ENCODE assay signal across 8 cellular contexts in genomic region chr2:42859006-42859552, GRCh38.
A peak's percentile ranks its signal among the peaks of the same experiment; 100 is the strongest.
DNase-seq lines count a peak whose midpoint lies in the region; ATAC-seq and TF ChIP-seq lines count a peak whose summit lies in the region.

No MANE protein-coding gene starts in this region.

- CTCF ChIA-PET in Panc1 (lab: Charles Lee), result interaction anchor here (1.4 kb wide), 1 partner anchor 370 kb away, joined by 9 read pairs; no protein-coding TSS in a partner anchor

- POLR2A ChIA-PET in Panc1 (lab: Charles Lee), result no interaction called here

- no peak overlapping the region for H3K27ac ChIP-seq in Panc1 (ENCODE audit: low read length)

- peak; percentile 4 for DNase-seq in DMS153 (lab: John Stamatoyannopoulos, UW)
- DNase-seq in HUDEP-2 (lab: John Stamatoyannopoulos, UW; ENCODE audit: unreplicated experiment in 76 of 76), result peak in 70 of 76 experiments; percentile 10 to 91 (median 68)
- DNase-seq in Panc1 (ENCODE audit: low read depth, low spot score), result peak; percentile 67
- DNase-seq in activated T-cell treated with anti-CD3 and anti-CD28 coated beads for 48 hours (ENCODE audit: low read depth), result peak; percentile 65
- peak; percentile 92 for DNase-seq in fibroblast of the aortic adventitia (ENCODE audit: low read depth)
- DNase-seq in renal cortical epithelial cell (ENCODE audit: low read depth), result peak; percentile 75

- no TSS peak for BruUV-seq in Panc1 (replicated peaks; lab: Mats Ljungman, UMichigan)

- H3K4me3 ChIP-seq in Panc1 (ENCODE audit: low read depth in 2 of 2, low read length in 2 of 2), result no peak overlapping the region
- no peak overlapping the region for H3K4me3 ChIP-seq in fibroblast of the aortic adventitia (ENCODE audit: low read depth, low read length)

- H3K36me3 ChIP-seq in Panc1 (ENCODE audit: control insufficient read depth, insufficient read depth, low read length), result no peaks in the 10 kb centered on the region

- H3K27me3 ChIP-seq in Panc1 (ENCODE audit: control insufficient read depth, insufficient read depth, low read length), result no peaks in the 10 kb centered on the region

- in situ Hi-C loops in Panc1 (cut with HindIII; ENCODE audit: low pct_unique_long_range_greater_than_20kb, low sequenced_read_pairs), result no loop called here

- ATAC-seq in Panc1 (no peak), GM21619 (IDR thresholded peaks at IDR 0.05; ENCODE audit: unreplicated experiment) (no peak), GM21825 (IDR thresholded peaks at IDR 0.05; ENCODE audit: unreplicated experiment) (no peak)

- intact Hi-C loops in Panc1 (cut with micrococcal nuclease; ENCODE audit: unreplicated experiment), result loop anchor here (5.0 kb wide), 1 partner anchor 368 kb away; the partner anchor contains the start of gene ZFP36L2

- TF ChIP-seq CTCF in Panc1 (IDR thresholded peaks at IDR 0.05) (peak; percentile 91), fibroblast of the aortic adventitia (IDR thresholded peaks at IDR 0.05; ENCODE audit: insufficient read depth, low read length) (peak; percentile 91)

- no peaks in the 10 kb centered on the region for H3K4me1 ChIP-seq in Panc1 (ENCODE audit: control insufficient read depth, insufficient read depth, low read length)

- no peaks in the 10 kb centered on the region for H3K9me3 ChIP-seq in Panc1 (ENCODE audit: control insufficient read depth, insufficient read depth, low read depth, low read length)

Comparison
In these comparisons a context has a peak if more than half of its experiments do, and no peak if none do; other contexts are left out.
1. DNase-seq: peak in every context shown above with its lines; median percentile 92 in fibroblast of the aortic adventitia; 75 in renal cortical epithelial cell; 68 in HUDEP-2; 67 in Panc1; 65 in activated T-cell treated with anti-CD3 and anti-CD28 coated beads for 48 hours; 4 in DMS153.